Comparison of ENCODE assay signal across 14 cellular contexts in genomic region chr3:93981649-93982048, GRCh38. TPM values are rescaled to one million over a fixed set of nuclear protein-coding genes. Genes with fewer than 3 reads are reported as not detected.
A peak's percentile ranks its signal among the peaks of the same experiment; 100 is the strongest.
DNase-seq lines count a peak whose midpoint lies in the region; ATAC-seq and TF ChIP-seq lines count a peak whose summit lies in the region.
"Had no signal": no experiment of that assay in that cellular context is flagged by ENCODE, and none has a peak within 500 bp of the region (broad histone marks: within the 10 kb centered on the region; RNA-seq: fewer than 3 reads in every experiment).

No MANE protein-coding gene starts in this region.

- H3K9me3 Mint-ChIP-seq in MCF 10A (ENCODE audit: unreplicated experiment) (no peaks in the 10 kb centered on the region), endodermal cell (no peaks in the 10 kb centered on the region)
- H3K9me3 Mint-ChIP-seq: central memory CD8-positive, alpha-beta T cell had no signal

- H3K4me3 Mint-ChIP-seq in MCF 10A (ENCODE audit: unreplicated experiment) (peak overlapping the region; percentile 40), endodermal cell (peak overlapping the region; percentile 83)

- no peak for DNase-seq in MCF 10A (ENCODE audit: unreplicated experiment)
- no peak for DNase-seq in breast epithelium (ENCODE audit: low spot score in 2 of 2)
- DNase-seq in PC-9, result no peak
- no peak for DNase-seq in endodermal cell
- DNase-seq in smooth muscle cell (lab: John Stamatoyannopoulos, UW; ENCODE audit: unreplicated experiment), result no peak
- DNase-seq in globus pallidus (ENCODE audit: low spot score), result no peak
- no peak for DNase-seq in brain microvascular endothelial cell
- DNase-seq: MG63, mucosa of descending colon, NCI-H2107 had no signal

- H3K36me3 ChIP-seq in breast epithelium, result no peaks in the 10 kb centered on the region
- no peaks in the 10 kb centered on the region for H3K36me3 ChIP-seq in PC-9 (ENCODE audit: low read depth)
- H3K36me3 ChIP-seq in endodermal cell (ENCODE audit: control insufficient read depth, insufficient read depth, low read length), result no peaks in the 10 kb centered on the region
- no peaks in the 10 kb centered on the region for H3K36me3 ChIP-seq in smooth muscle cell (ENCODE audit: low read depth)
- H3K36me3 ChIP-seq in brain microvascular endothelial cell (replicated peaks), result no peaks in the 10 kb centered on the region
- H3K36me3 ChIP-seq: esophagus muscularis mucosa, MG63, right atrium auricular region had no signal

- BruUV-seq in MCF 10A (replicated peaks; lab: Mats Ljungman, UMichigan) (no TSS peak), PC-9 (replicated peaks; lab: Mats Ljungman, UMichigan) (no TSS peak)

- H3K4me1 Mint-ChIP-seq in MCF 10A (ENCODE audit: insufficient read depth, unreplicated experiment), result peaks cover 10% of the 10 kb centered on the region
- H3K4me1 Mint-ChIP-seq in endodermal cell, result peaks cover 6% of the 10 kb centered on the region

- 93 to 96% methylated on average over 10 to 13 of the region's 13 CpGs for WGBS in endodermal cell (ENCODE audit: insufficient coverage in 1 of 2, insufficient read length in 1 of 2), 2 experiments
- WGBS in smooth muscle cell (ENCODE audit: low lambda C conversion rate), result 98% methylated on average over 13 of the region's 13 CpGs

- H3K79me2 ChIP-seq in PC-9 (ENCODE audit: low read depth) (peaks cover 15% of the 10 kb centered on the region), smooth muscle cell (ENCODE audit: low read depth) (peaks cover 61% of the 10 kb centered on the region)

- H3K36me3 Mint-ChIP-seq in MCF 10A (ENCODE audit: insufficient read depth, unreplicated experiment) (no peaks in the 10 kb centered on the region), endodermal cell (ENCODE audit: low read depth) (no peaks in the 10 kb centered on the region)

- ATAC-seq in GM21528 (IDR thresholded peaks at IDR 0.05; ENCODE audit: low FRiP score, unreplicated experiment), result no peak
- ATAC-seq: mucosa of descending colon had no signal

- H3K4me2 ChIP-seq in PC-9 (peak overlapping the region; percentile 89; the same call in 1 of the 2 replicates), smooth muscle cell (peak overlapping the region; percentile 90)

- H3K27ac ChIP-seq in breast epithelium, result no peak overlapping the region
- H3K27ac ChIP-seq in PC-9, result no peak overlapping the region
- no peak overlapping the region for H3K27ac ChIP-seq in endodermal cell (ENCODE audit: low read depth, low read length)
- H3K27ac ChIP-seq in smooth muscle cell (ENCODE audit: low read depth), result no peak overlapping the region
- no peak overlapping the region for H3K27ac ChIP-seq in brain microvascular endothelial cell
- H3K27ac ChIP-seq: right atrium auricular region had no signal

- intact Hi-C loops in MCF 10A (cut with micrococcal nuclease), result no loop called here
- intact Hi-C loops in breast epithelium (cut with DNase I; ENCODE audit: low total_unique reads), result no loop called here
- intact Hi-C loops in PC-9 (cut with micrococcal nuclease; ENCODE audit: unreplicated experiment), result loop anchor here (2.0 kb wide), 1 partner anchor 81 kb away; the partner anchor contains the start of genes DHFR2 and NSUN3

- TF ChIP-seq CTCF in MCF 10A (IDR thresholded peaks at IDR 0.05; ENCODE audit: unreplicated experiment), result no peak
- TF ChIP-seq CTCF in breast epithelium (IDR thresholded peaks at IDR 0.05), result no peak
- TF ChIP-seq CTCF in PC-9 (conservative IDR thresholded peaks at IDR 0.05), result no peak
- TF ChIP-seq CTCF in endodermal cell (conservative IDR thresholded peaks at IDR 0.05), result no peak
- no peak for TF ChIP-seq CTCF in smooth muscle cell (IDR thresholded peaks at IDR 0.05; ENCODE audit: borderline replicate concordance, insufficient read depth, poor library complexity, severe bottlenecking)
- no peak for TF ChIP-seq CTCF in brain microvascular endothelial cell (IDR thresholded peaks at IDR 0.05; ENCODE audit: low read depth, low read length, missing control alignments)

- POLR2A ChIA-PET in MCF 10A (lab: Yijun Ruan, JAX) (interaction anchor here (0.9 to 2.8 kb wide), 3 partner anchors 9 to 81 kb away, joined by 3 to 14 read pairs (median 6); partner anchors contain the start of genes DHFR2 and NSUN3), PC-9 (lab: Charles Lee; ENCODE audit: unreplicated experiment) (no interaction called here)

- H3K27me3 Mint-ChIP-seq in MCF 10A (ENCODE audit: insufficient read depth, unreplicated experiment) (no peaks in the 10 kb centered on the region), endodermal cell (ENCODE audit: insufficient read depth) (peaks cover 7% of the 10 kb centered on the region)
- H3K27me3 Mint-ChIP-seq: central memory CD8-positive, alpha-beta T cell had no signal

- no peaks in the 10 kb centered on the region for H3K9me2 ChIP-seq in PC-9 (ENCODE audit: insufficient read depth)

- H4K20me1 ChIP-seq in PC-9 (ENCODE audit: insufficient read depth) (peaks cover 5% of the 10 kb centered on the region; the same call in 1 of the 2 replicates), smooth muscle cell (ENCODE audit: low read depth) (peaks cover 29% of the 10 kb centered on the region)

- H3F3A ChIP-seq in PC-9 (ENCODE audit: insufficient read depth, low read depth) (peaks cover 13% of the 10 kb centered on the region), smooth muscle cell (ENCODE audit: low read depth) (no peaks in the 10 kb centered on the region)

- no peaks in the 10 kb centered on the region for H3K4me1 ChIP-seq in breast epithelium
- peaks cover 14% of the 10 kb centered on the region for H3K4me1 ChIP-seq in PC-9 (replicated peaks; ENCODE audit: insufficient read depth)
- no peaks in the 10 kb centered on the region for H3K4me1 ChIP-seq in endodermal cell (ENCODE audit: control insufficient read depth, insufficient read depth, low read length)
- peaks cover 11% of the 10 kb centered on the region for H3K4me1 ChIP-seq in smooth muscle cell (ENCODE audit: low read depth)

- H2AFZ ChIP-seq in PC-9 (no peak overlapping the region), smooth muscle cell (ENCODE audit: low read depth) (no peak overlapping the region)

- CTCF ChIA-PET in MCF 10A (lab: Yijun Ruan, JAX) (interaction anchor here (0.6 kb wide), 2 partner anchors 15 to 52 kb away, joined by 3 to 5 read pairs; no protein-coding TSS in a partner anchor), PC-9 (lab: Charles Lee) (no interaction called here)

- H3K9me3 ChIP-seq in breast epithelium (no peaks in the 10 kb centered on the region), PC-9 (ENCODE audit: insufficient read depth, low read depth) (no peaks in the 10 kb centered on the region), endodermal cell (ENCODE audit: control insufficient read depth, low read length) (no peaks in the 10 kb centered on the region), smooth muscle cell (replicated peaks; ENCODE audit: low read depth) (no peaks in the 10 kb centered on the region)
- H3K9me3 ChIP-seq: esophagus muscularis mucosa, MG63, mucosa of descending colon, right atrium auricular region had no signal

- H3K27ac Mint-ChIP-seq in MCF 10A (ENCODE audit: low read depth, unreplicated experiment) (no peak overlapping the region), endodermal cell (no peak overlapping the region)

- in situ Hi-C loops in brain microvascular endothelial cell (cut with HindIII; ENCODE audit: low pct_ligation_motif_present, low sequenced_read_pairs), result no loop called here

- H3K27me3 ChIP-seq in breast epithelium (no peaks in the 10 kb centered on the region), PC-9 (ENCODE audit: insufficient read depth, low read depth) (no peaks in the 10 kb centered on the region), endodermal cell (ENCODE audit: control insufficient read depth, insufficient read depth, low read length, poor library complexity, severe bottlenecking) (no peaks in the 10 kb centered on the region), smooth muscle cell (ENCODE audit: low read depth) (no peaks in the 10 kb centered on the region), brain microvascular endothelial cell (replicated peaks) (no peaks in the 10 kb centered on the region)
- H3K27me3 ChIP-seq: esophagus muscularis mucosa, MG63, right atrium auricular region had no signal

- no peak for TF ChIP-seq POLR2A in breast epithelium (IDR thresholded peaks at IDR 0.05)

- no peak overlapping the region for H3K4me3 ChIP-seq in breast epithelium
- H3K4me3 ChIP-seq in PC-9, result no peak overlapping the region
- H3K4me3 ChIP-seq in endodermal cell (ENCODE audit: low read length), result peak overlapping the region; percentile 98
- H3K4me3 ChIP-seq in smooth muscle cell, result peak overlapping the region; percentile 95
- no peak overlapping the region for H3K4me3 ChIP-seq in brain microvascular endothelial cell (ENCODE audit: low read depth, low read length)
- H3K4me3 ChIP-seq: mucosa of descending colon, right atrium auricular region had no signal

- H3K9ac ChIP-seq in endodermal cell (ENCODE audit: extremely low read depth, low read length, poor library complexity, severe bottlenecking) (no peak overlapping the region), smooth muscle cell (ENCODE audit: low read depth) (no peak overlapping the region)

RNA-seq across cellular contexts. Expression of gene ARL13B, which starts 1.7 kb away (rescaled TPM):
- total RNA-seq in MCF 10A (2022) (22.0 and 26.0 TPM in 2 replicates), breast epithelium (10 to 100 TPM in 2 of 3 donors, 1 to 10 TPM in 1; 7.4 to 12.6 (median 12.1) TPM), PC-9 (2021) (17.8 and 20.2 TPM in 2 replicates), endodermal cell (10 to 100 TPM; 17.2 to 23.9 TPM), smooth muscle cell (8.6 and 19.1 TPM in 2 replicates)
- polyA plus RNA-seq in endodermal cell (2013, experiment 1 of 2), result 16.0 TPM
- polyA plus RNA-seq in endodermal cell (2013, experiment 2 of 2), result 15.8 TPM
- polyA plus RNA-seq in smooth muscle cell, result 12.8 and 14.0 TPM in 2 replicates

RNA-seq across cellular contexts. Expression of gene PROS1, which starts 8.0 kb away (rescaled TPM):
- total RNA-seq in MCF 10A (2022) (15.6 and 17.4 TPM in 2 replicates), breast epithelium (10 to 100 TPM; 65.4 to 74.4 (median 65.7) TPM), PC-9 (2021) (0.25 and 0.57 TPM in 2 replicates), endodermal cell (10 to 100 TPM in 1 of 2 donors, 1 to 10 TPM in 1; 8.8 to 52.4 TPM), smooth muscle cell (16.8 and 24.0 TPM in 2 replicates)
- 15.4 TPM for polyA plus RNA-seq in endodermal cell (2013, experiment 1 of 2)
- 19.5 TPM for polyA plus RNA-seq in endodermal cell (2013, experiment 2 of 2)
- 8.7 and 10.1 TPM in 2 replicates for polyA plus RNA-seq in smooth muscle cell

RNA-seq across cellular contexts. Expression of gene STX19, which starts 46.7 kb away (rescaled TPM):
- total RNA-seq in MCF 10A (2022) (0.27 TPM in 1 of 2 replicates, not detected in the other), breast epithelium (1 to 10 TPM in 2 of 3 donors, not detected in 1; 1.6 to 5.9 TPM), PC-9 (2021) (3.4 and 5.5 TPM in 2 replicates), endodermal cell (not detected), smooth muscle cell (0.94 TPM in 1 of 2 replicates, not detected in the other)
- polyA plus RNA-seq in endodermal cell (2013, experiment 1 of 2), result 0.21 TPM
- polyA plus RNA-seq in endodermal cell (2013, experiment 2 of 2), result 0.25 TPM
- 0.23 TPM in 1 of 2 replicates, not detected in the other for polyA plus RNA-seq in smooth muscle cell
- total RNA-seq: esophagus muscularis mucosa, right atrium auricular region had no signal

Comparison
In these comparisons a context has a peak if more than half of its experiments do, and no peak if none do; other contexts are left out.
1. H3K4me3 ChIP-seq: peak in endodermal cell (single experiment) and smooth muscle cell (single experiment); none in breast epithelium (0 of 3), PC-9 (single experiment) and brain microvascular endothelial cell (single experiment).